Comparison of ENCODE assay signal across 23 cellular contexts in the genomic region with DNA sequence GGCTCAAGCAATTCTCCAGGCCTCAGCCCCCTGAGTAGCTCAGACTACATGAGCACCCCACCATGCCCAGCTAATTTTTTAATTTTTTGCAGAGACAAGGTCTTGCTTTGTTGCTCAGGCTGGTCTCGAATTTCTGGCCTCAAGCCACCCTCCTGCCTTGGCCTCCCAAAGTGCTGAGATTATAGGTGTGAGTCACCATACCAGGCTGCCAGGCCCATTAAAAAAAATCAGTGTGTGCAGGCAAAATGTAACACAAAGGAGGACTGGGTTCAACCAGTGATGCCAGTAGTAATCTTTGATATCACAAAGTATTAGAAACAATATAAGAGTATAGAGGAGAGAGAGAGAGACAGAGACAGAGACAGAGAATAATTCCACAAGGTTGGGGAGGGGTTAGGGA.
"Had no signal": no experiment of that assay in that cellular context is flagged by ENCODE, and none has a peak within 500 bp of the region (broad histone marks: within the 10 kb centered on the region; RNA-seq: fewer than 3 reads in every experiment).

No MANE protein-coding gene starts in this region.

- H3K9me3 ChIP-seq: SK-N-SH had no signal

- FAIRE-seq: HepG2, RCC 7860 had no signal

- DNase-seq: IMR-90, Karpas-422, KG1, NCI-H1092, NCI-H1105 treated with DMSO at 0.1 percent for 48 hours, NCI-H1417 treated with DMSO at 0.1 percent for 48 hours, NCI-H146, NCI-H1694 treated with DMSO at 0.1 percent for 48 hours, NCI-H1930, NCI-H2081, NCI-H2107, NCI-H2227 treated with DMSO at 0.1 percent for 48 hours, NCI-H524, NCI-H526 treated with DMSO at 0.1 percent for 48 hours, NCI-H748 treated with DMSO at 0.1 percent for 48 hours, Right ventricle myocardium superior, RPMI8226, SIG-M5, SK-N-SH, SW 1271, T-cell had no signal

- ATAC-seq: HepG2, T-cell had no signal
